Comparison of ENCODE assay signal across 30 cellular contexts in the genomic region with DNA sequence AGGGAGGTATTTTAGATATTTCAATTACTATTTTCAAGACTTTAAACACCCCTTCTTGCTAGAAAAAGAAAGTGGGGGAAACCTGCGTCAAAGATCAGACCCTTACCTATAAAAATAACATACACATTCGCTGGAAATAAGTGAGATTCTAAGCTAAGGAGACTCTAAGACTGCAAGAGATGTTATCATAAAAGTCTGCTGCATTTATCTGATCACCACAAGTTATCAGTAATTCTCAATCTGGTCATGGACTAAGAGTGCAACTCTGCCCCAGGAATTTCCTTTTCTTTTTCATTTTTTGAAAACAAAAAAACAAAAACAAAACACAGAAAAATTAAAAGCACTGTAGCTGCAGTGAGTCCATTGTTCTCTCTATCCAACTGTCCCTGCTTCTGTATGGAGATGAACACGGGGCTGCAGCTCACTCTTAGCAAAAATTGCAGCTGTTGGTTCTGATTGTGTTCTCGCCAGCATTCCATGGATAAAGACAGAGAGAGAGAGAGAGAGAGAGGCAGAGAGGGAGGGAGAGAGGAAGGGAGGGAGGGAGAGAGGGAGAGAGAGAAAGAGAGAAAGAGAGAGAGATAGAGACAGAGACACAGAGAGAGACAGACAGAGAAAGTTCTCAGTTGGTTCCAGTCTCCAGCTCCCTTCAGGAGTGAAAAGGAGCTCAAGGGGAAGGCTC. TPM values are rescaled to one million over a fixed set of nuclear protein-coding genes. Genes with fewer than 3 reads are reported as not detected.
A peak's percentile ranks its signal among the peaks of the same experiment; 100 is the strongest.
DNase-seq lines count a peak whose midpoint lies in the region; ATAC-seq and TF ChIP-seq lines count a peak whose summit lies in the region.
"Had no signal": no experiment of that assay in that cellular context is flagged by ENCODE, and none has a peak within 500 bp of the region (broad histone marks: within the 10 kb centered on the region; RNA-seq: fewer than 3 reads in every experiment).

No MANE protein-coding gene starts in this region.

- H3K27me3 ChIP-seq in Panc1 (ENCODE audit: control insufficient read depth, insufficient read depth, low read length) = no peaks in the 10 kb centered on the region
- H3K27me3 ChIP-seq: ascending aorta, heart left ventricle, upper lobe of right lung had no signal

- H3K36me3 ChIP-seq in Panc1 (ENCODE audit: control insufficient read depth, insufficient read depth, low read length) = no peaks in the 10 kb centered on the region; the same call in 1 of the 2 replicates

- no peaks in the 10 kb centered on the region for H3K27me3 Mint-ChIP-seq in activated CD8-positive, alpha-beta memory T cell treated with anti-CD3 and anti-CD28 coated beads, Interleukin-2, amount 10 ng/mL, durations not matched to agents 7 days and 5 days
- H3K27me3 Mint-ChIP-seq: activated CD4-positive, alpha-beta T cell treated with anti-CD3 and anti-CD28 coated beads, Interleukin-2, amount 10 ng/mL, durations not matched to agents 24 days and 14 days; activated naive CD8-positive, alpha-beta T cell; progenitor cell of endocrine pancreas had no signal

- TSS peak; percentile 53 for BruUV-seq in Panc1 (replicated peaks; lab: Mats Ljungman, UMichigan)

- no peaks in the 10 kb centered on the region for H3K9me3 Mint-ChIP-seq in activated CD8-positive, alpha-beta memory T cell treated with anti-CD3 and anti-CD28 coated beads, Interleukin-2, amount 10 ng/mL, durations not matched to agents 7 days and 5 days (ENCODE audit: low read depth)
- H3K9me3 Mint-ChIP-seq: activated CD4-positive, alpha-beta T cell treated with anti-CD3 and anti-CD28 coated beads, Interleukin-2, amount 10 ng/mL, durations not matched to agents 24 days and 14 days; activated T-helper 2 cell treated with anti-CD3 and anti-CD28 coated beads, Interferon-gamma antibody, Interleukin-2, Interleukin-4, amounts not matched to agents 10 μg/mL and 5 μg/mL and 100 μg/mL, durations not matched to agents 14 hours and 24 hours and 36 hours; nephron progenitor cell had no signal

- H3K4me3 Mint-ChIP-seq in activated CD8-positive, alpha-beta memory T cell treated with anti-CD3 and anti-CD28 coated beads, Interleukin-2, amount 10 ng/mL, durations not matched to agents 7 days and 5 days = no peak overlapping the region
- H3K4me3 Mint-ChIP-seq: activated CD4-positive, alpha-beta T cell treated with anti-CD3 and anti-CD28 coated beads, Interleukin-2, amount 10 ng/mL, durations not matched to agents 24 days and 14 days; activated naive CD8-positive, alpha-beta T cell; nephron progenitor cell had no signal

- no peak for TF ChIP-seq CTCF in Panc1 (IDR thresholded peaks at IDR 0.05)

- peaks cover 10% of the 10 kb centered on the region for H3K36me3 Mint-ChIP-seq in activated CD8-positive, alpha-beta memory T cell treated with anti-CD3 and anti-CD28 coated beads, Interleukin-2, amount 10 ng/mL, durations not matched to agents 7 days and 5 days

- H3K4me1 Mint-ChIP-seq in activated CD8-positive, alpha-beta memory T cell treated with anti-CD3 and anti-CD28 coated beads, Interleukin-2, amount 10 ng/mL, durations not matched to agents 7 days and 5 days = peaks cover 6% of the 10 kb centered on the region
- H3K4me1 Mint-ChIP-seq: nephron progenitor cell had no signal

- peak overlapping the region; percentile 1 for H3K27ac Mint-ChIP-seq in activated CD8-positive, alpha-beta memory T cell treated with anti-CD3 and anti-CD28 coated beads, Interleukin-2, amount 10 ng/mL, durations not matched to agents 7 days and 5 days
- H3K27ac Mint-ChIP-seq: activated CD4-positive, alpha-beta T cell treated with anti-CD3 and anti-CD28 coated beads, Interleukin-2, amount 10 ng/mL, durations not matched to agents 24 days and 14 days; activated naive CD8-positive, alpha-beta T cell; activated T-helper 2 cell treated with anti-CD3 and anti-CD28 coated beads, Interferon-gamma antibody, Interleukin-2, Interleukin-4, amounts not matched to agents 10 μg/mL and 5 μg/mL and 100 μg/mL, durations not matched to agents 14 hours and 24 hours and 36 hours; nephron progenitor cell; progenitor cell of endocrine pancreas had no signal

- no peak for ATAC-seq in activated CD8-positive, alpha-beta memory T cell treated with anti-CD3 and anti-CD28 coated beads, Interleukin-2, amount 10 ng/mL, durations not matched to agents 7 days and 5 days
- ATAC-seq in Panc1 (no peak), HG03025 (IDR thresholded peaks at IDR 0.05; ENCODE audit: low FRiP score, unreplicated experiment) (no peak), HG03039 (IDR thresholded peaks at IDR 0.05; ENCODE audit: unreplicated experiment) (no peak)
- ATAC-seq: heart left ventricle, left cardiac atrium had no signal

- no peaks in the 10 kb centered on the region for H3K4me1 ChIP-seq in Panc1 (ENCODE audit: control insufficient read depth, insufficient read depth, low read length)
- H3K4me1 ChIP-seq: ascending aorta, upper lobe of right lung had no signal

- intact Hi-C loops in Panc1 (cut with micrococcal nuclease; ENCODE audit: unreplicated experiment) = no loop called here

- no peak overlapping the region for H3K4me3 ChIP-seq in Panc1 (ENCODE audit: low read depth in 2 of 2, low read length in 2 of 2)
- H3K4me3 ChIP-seq: ascending aorta, heart left ventricle, upper lobe of right lung had no signal

- no peak for DNase-seq in activated CD8-positive, alpha-beta memory T cell treated with anti-CD3 and anti-CD28 coated beads, Interleukin-2, amount 10 ng/mL, durations not matched to agents 7 days and 5 days
- no peak for DNase-seq in activated CD8-positive, alpha-beta memory T cell treated with anti-CD3 and anti-CD28 coated beads, Interleukin-2, amount 50 U/mL, for 4 hours
- DNase-seq in Panc1 (ENCODE audit: low read depth, low spot score) (no peak), globus pallidus (ENCODE audit: low spot score) (peak; percentile 78), putamen (ENCODE audit: low spot score) (peak; percentile 50), RKO (ENCODE audit: low spot score) (no peak)
- DNase-seq: activated CD4-positive, alpha-beta T cell treated with anti-CD3 and anti-CD28 coated beads, Interleukin-2, amount 10 ng/mL, durations not matched to agents 24 days and 14 days; AML-193; GDM1; heart left ventricle; left cardiac atrium; mesendoderm; NCI-H1694; NCI-H2171 treated with DMSO at 0.1 percent for 48 hours; NCI-H526; nephron progenitor cell; SK-N-SH; stimulated activated CD8-positive, alpha-beta memory T cell treated with anti-CD3 and anti-CD28 coated beads, Interleukin-4, amount 100 ng/mL, for 48 hours; upper lobe of right lung had no signal

- CTCF ChIA-PET in activated CD8-positive, alpha-beta memory T cell treated with anti-CD3 and anti-CD28 coated beads, Interleukin-2, amount 10 ng/mL, durations not matched to agents 7 days and 5 days (lab: Charles Lee) = interaction anchor here (1.3 to 2.5 kb wide), 2 partner anchors 15 to 116 kb away, joined by 3 to 9 read pairs; partner anchors contain the start of gene XKR8
- CTCF ChIA-PET in Panc1 (lab: Charles Lee) = interaction anchor here (0.6 kb wide), 1 partner anchor 27 kb away, joined by 4 read pairs; no protein-coding TSS in a partner anchor

- POLR2A ChIA-PET in Panc1 (lab: Charles Lee) = no interaction called here

- H3K27ac ChIP-seq in Panc1 (ENCODE audit: low read length) = no peak overlapping the region
- H3K27ac ChIP-seq: ascending aorta, epithelial cell of prostate, heart left ventricle, KMS-11, RWPE1, upper lobe of right lung had no signal

- no peaks in the 10 kb centered on the region for H3K9me3 ChIP-seq in Panc1 (ENCODE audit: control insufficient read depth, insufficient read depth, low read depth, low read length)
- H3K9me3 ChIP-seq: ascending aorta, heart left ventricle, SK-N-SH, upper lobe of right lung had no signal

- in situ Hi-C loops in Panc1 (cut with HindIII; ENCODE audit: low pct_unique_long_range_greater_than_20kb, low sequenced_read_pairs) = no loop called here

RNA-seq across cellular contexts. Expression of gene XKR8, which starts 14.1 kb away (rescaled TPM):
- total RNA-seq in activated CD8-positive, alpha-beta memory T cell treated with anti-CD3 and anti-CD28 coated beads, Interleukin-2, amount 10 ng/mL, durations not matched to agents 7 days and 5 days = 1 to 10 TPM; 5.2 to 6.6 TPM
- total RNA-seq in Panc1 (2021; ENCODE audit: unreplicated experiment) = 10.6 TPM
- polyA plus RNA-seq in Panc1 (2012; ENCODE audit: insufficient read length) = 17.7 TPM

RNA-seq across cellular contexts. Expression of gene SMPDL3B, which starts 39.1 kb away (rescaled TPM):
- total RNA-seq in activated CD8-positive, alpha-beta memory T cell treated with anti-CD3 and anti-CD28 coated beads, Interleukin-2, amount 10 ng/mL, durations not matched to agents 7 days and 5 days = 1 to 10 TPM in 1 of 2 experiments, under 1 TPM in 1; 0.40 to 1.4 TPM
- 1.5 TPM for total RNA-seq in Panc1 (2021; ENCODE audit: unreplicated experiment)
- polyA plus RNA-seq in Panc1 (2012; ENCODE audit: insufficient read length) = 1.6 TPM
- total RNA-seq: A172, ascending aorta, skeletal muscle tissue had no signal

RNA-seq across cellular contexts. Expression of gene RPA2, which starts 59.5 kb away (rescaled TPM):
- total RNA-seq in activated CD8-positive, alpha-beta memory T cell treated with anti-CD3 and anti-CD28 coated beads, Interleukin-2, amount 10 ng/mL, durations not matched to agents 7 days and 5 days = 10 to 100 TPM; 63.0 to 72.1 TPM
- 49.4 TPM for total RNA-seq in Panc1 (2021; ENCODE audit: unreplicated experiment)
- polyA plus RNA-seq in Panc1 (2012; ENCODE audit: insufficient read length) = 59.2 TPM

Comparison
In these comparisons a context has a peak if more than half of its experiments do, and no peak if none do; other contexts are left out.
1. DNase-seq: peak in globus pallidus (single experiment) and putamen (single experiment); none in activated CD8-positive, alpha-beta memory T cell treated with anti-CD3 and anti-CD28 coated beads, Interleukin-2, amount 10 ng/mL, durations not matched to agents 7 days and 5 days (single experiment), activated CD8-positive, alpha-beta memory T cell treated with anti-CD3 and anti-CD28 coated beads, Interleukin-2, amount 50 U/mL, for 4 hours (single experiment), Panc1 (single experiment) and RKO (single experiment).